30 cellular contexts compared by ENCODE assay signal in genomic region chr10:132069849-132070182, GRCh38.
"Had no signal": no experiment of that assay in that cellular context is flagged by ENCODE, and none has a peak within 500 bp of the region (broad histone marks: within the 10 kb centered on the region; RNA-seq: fewer than 3 reads in every experiment).

No MANE protein-coding gene starts in this region.

- ATAC-seq: activated CD4-positive, CD25-positive, alpha-beta regulatory T cell treated with anti-CD3 and anti-CD28 coated beads, Interleukin-2, amount 50 U/mL, for 24 hours; activated CD8-positive, alpha-beta T cell treated with anti-CD3 and anti-CD28 coated beads for 36 hours; activated naive CD8-positive, alpha-beta T cell treated with anti-CD3 and anti-CD28 coated beads, Interleukin-2, amount 50 U/mL, for 24 hours; activated T-cell treated with anti-CD3 and anti-CD28 coated beads, Interleukin-2, amount 50 U/mL, for 4 hours; activated T-helper 17 cell treated with anti-CD3 and anti-CD28 coated beads, Interleukin-2, amount 50 U/mL, for 72 hours; body of pancreas; effector memory CD8-positive, alpha-beta T cell; foreskin keratinocyte; gastrocnemius medialis; T-helper 17 cell had no signal

- H3K4me3 ChIP-seq: adrenal gland, body of pancreas, colonic mucosa, esophagus muscularis mucosa, gastrocnemius medialis had no signal

- H3K27ac ChIP-seq: adrenal gland, body of pancreas, colonic mucosa, esophagus muscularis mucosa, foreskin keratinocyte, gastrocnemius medialis, WERI-Rb-1 had no signal

- DNase-seq: activated B cell treated with CpG ODN at 0.5 μM for 24 hours; activated CD4-positive, alpha-beta T cell treated with anti-CD3 and anti-CD28 coated beads for 48 hours; activated CD4-positive, alpha-beta T cell treated with anti-CD3 and anti-CD28 coated beads, Interleukin-2, amount 50 U/mL, for 1 hour; activated CD4-positive, alpha-beta T cell treated with anti-CD3 and anti-CD28 coated beads, Interleukin-2, amount 50 U/mL, for 48 hours; activated CD8-positive, alpha-beta memory T cell treated with anti-CD3 and anti-CD28 coated beads for 24 hours; activated CD8-positive, alpha-beta T cell treated with anti-CD3 and anti-CD28 coated beads for 36 hours; activated effector memory CD4-positive, alpha-beta T cell treated with Interleukin-2 at 50 U/mL for 16 hours; activated gamma-delta T cell treated with Interleukin-2 at 50 U/mL for 16 hours; activated naive CD4-positive, alpha-beta T cell treated with anti-CD3 and anti-CD28 coated beads for 36 hours; activated naive CD8-positive, alpha-beta T cell treated with anti-CD3 and anti-CD28 coated beads for 36 hours; activated naive CD8-positive, alpha-beta T cell treated with anti-CD3 and anti-CD28 coated beads, Interleukin-2, amount 50 U/mL, for 24 hours; activated T-cell treated with anti-CD3 and anti-CD28 coated beads, Interleukin-2, amount 50 U/mL, for 4 hours; amygdala; aorta; body of pancreas; central memory CD4-positive, alpha-beta T cell; cerebellar nuclear complex; colonic mucosa; effector memory CD8-positive, alpha-beta T cell; erythroblast; foreskin keratinocyte; gastrocnemius medialis; T-helper 1 cell; T-helper 17 cell; T1000; WERI-Rb-1 had no signal

- H3K27me3 ChIP-seq: adrenal gland, body of pancreas, colonic mucosa, esophagus muscularis mucosa, foreskin keratinocyte, gastrocnemius medialis had no signal

- H3K36me3 ChIP-seq: adrenal gland, colonic mucosa, esophagus muscularis mucosa, gastrocnemius medialis, WERI-Rb-1 had no signal

- H3K9me3 ChIP-seq: adrenal gland, body of pancreas, colonic mucosa, gastrocnemius medialis had no signal

- H3K4me1 ChIP-seq: foreskin keratinocyte had no signal
